Comparison of ENCODE assay signal across 9 cellular contexts in genomic region chr5:171467107-171467506, GRCh38.
"Had no signal": no experiment of that assay in that cellular context is flagged by ENCODE, and none has a peak within 500 bp of the region (broad histone marks: within the 10 kb centered on the region; RNA-seq: fewer than 3 reads in every experiment).

No MANE protein-coding gene starts in this region.

- H3K9ac ChIP-seq: GM23248 had no signal

- H3K4me2 ChIP-seq: GM23338 had no signal

- ATAC-seq: GM23338, HCT116 had no signal

- H3K9me3 ChIP-seq: HAP-1 had no signal

- H3K4me3 ChIP-seq: GM23248, GM23338, HAP-1 had no signal

- H3K27ac ChIP-seq: GM23248 had no signal

- H2AFZ ChIP-seq: GM23248, GM23338 had no signal

- DNase-seq: GM23248, GOT3, H7, H9, HCEC 1CT, HFFc6 had no signal

- H3K36me3 ChIP-seq: HAP-1 had no signal
